7 cellular contexts compared by ENCODE assay signal in genomic region chr6:2952557-2953095, GRCh38. TPM values are rescaled to one million over a fixed set of nuclear protein-coding genes. Genes with fewer than 3 reads are reported as not detected.
DNase-seq lines count a peak whose midpoint lies in the region; ATAC-seq, FAIRE-seq and TF ChIP-seq lines count a peak whose summit lies in the region.

No MANE protein-coding gene starts in this region.

- H3K4me1 ChIP-seq in pancreas (peaks cover 0 to 9% (median 0%) of the 10 kb centered on the region in 3 donors), vagina (peaks cover 19% of the 10 kb centered on the region)

- no peak overlapping the region for H3K27ac Mint-ChIP-seq in glutamatergic neuron (ENCODE audit: unreplicated experiment)

- TF ChIP-seq CTCF in GM12864 (IDR thresholded peaks at IDR 0.05; ENCODE audit: low read depth, low read length, missing control alignments) (peak; percentile 87), glutamatergic neuron (IDR thresholded peaks at IDR 0.05; ENCODE audit: partially characterized antibody, unreplicated experiment) (peak; percentile 98), pancreas (IDR thresholded peaks at IDR 0.05) (peak; percentile 84 to 95 (median 89)), vagina (IDR thresholded peaks at IDR 0.05) (peak; percentile 93 to 96 (median 94))

- peaks cover 0 to 41% (median 8%) of the 10 kb centered on the region in 3 donors for H3K36me3 ChIP-seq in pancreas
- H3K36me3 ChIP-seq in vagina, result peaks cover 0 to 15% of the 10 kb centered on the region in 2 donors

- ATAC-seq in HG03097 (IDR thresholded peaks at IDR 0.05; ENCODE audit: low FRiP score, unreplicated experiment) (peak; percentile 53), pancreas (peak; percentile 77 to 94 (median 92))

- no peaks in the 10 kb centered on the region for H3K36me3 Mint-ChIP-seq in glutamatergic neuron (ENCODE audit: unreplicated experiment)

- H3K9me3 Mint-ChIP-seq in glutamatergic neuron (ENCODE audit: unreplicated experiment), result peaks cover 4% of the 10 kb centered on the region

- peaks cover 9% of the 10 kb centered on the region for H3K27me3 Mint-ChIP-seq in glutamatergic neuron (ENCODE audit: unreplicated experiment)

- H3K27me3 ChIP-seq in pancreas (no peaks in the 10 kb centered on the region), vagina (no peaks in the 10 kb centered on the region)

- FAIRE-seq in pancreas (lab: Jason Lieb, UNC), result peak; percentile 71

- H3K4me3 ChIP-seq in GM12864 (ENCODE audit: low read depth, low read length), result no peak overlapping the region
- H3K4me3 ChIP-seq in pancreas, result no peak overlapping the region
- peak overlapping the region in 1 of 2 donors; percentile 5 for H3K4me3 ChIP-seq in vagina

- peaks cover 4% of the 10 kb centered on the region for H3K4me1 Mint-ChIP-seq in glutamatergic neuron (ENCODE audit: low read depth, unreplicated experiment)

- intact Hi-C loops in pancreas (cut with DNase I), result no loop called here
- intact Hi-C loops in vagina (cut with DNase I), result loop anchor here (5.0 kb wide), 1 partner anchor 35 kb away; no protein-coding TSS in a partner anchor

- no peaks in the 10 kb centered on the region for H3K9me3 ChIP-seq in pancreas
- no peaks in the 10 kb centered on the region for H3K9me3 ChIP-seq in vagina

- no peak overlapping the region for H3K4me3 Mint-ChIP-seq in glutamatergic neuron (ENCODE audit: unreplicated experiment)

- no peak for TF ChIP-seq POLR2A in vagina (IDR thresholded peaks at IDR 0.05)

- DNase-seq in GM12864 (ENCODE audit: low read depth) (no peak), RPMI8226 (peak; percentile 73), glutamatergic neuron (peak; percentile 87), pancreas (peak; percentile 67 to 88 (median 76)), vagina (ENCODE audit: extremely low spot score in 2 of 2) (no peak)
- peak; percentile 66 for DNase-seq in activated naive CD4-positive, alpha-beta T cell treated with anti-CD3 and anti-CD28 coated beads, Interleukin-2, amount 50 U/mL, for 16 hours

- H3K27ac ChIP-seq in pancreas, result peak overlapping the region in 2 of 4 donors; percentile 9 to 11
- H3K27ac ChIP-seq in vagina, result peak overlapping the region; percentile 59

- WGBS in pancreas, 2 donors, result 10 to 12% methylated on average over 27 of the region's 27 CpGs

RNA-seq across cellular contexts. Expression of gene SERPINB6, which starts 18.7 kb away (rescaled TPM):
- total RNA-seq in glutamatergic neuron (ENCODE audit: unreplicated experiment), result 14.0 TPM
- total RNA-seq in pancreas, result 100 to 1,000 TPM in 2 of 6 donors, 10 to 100 TPM in 4; 77.7 to 110 (median 97.3) TPM
- 100 to 1,000 TPM; 108 to 193 TPM for polyA plus RNA-seq in pancreas
- total RNA-seq in vagina, result 93.8 TPM

RNA-seq across cellular contexts. Expression of gene NQO2, which starts 47.1 kb away (rescaled TPM):
- total RNA-seq in glutamatergic neuron (ENCODE audit: unreplicated experiment), result 28.1 TPM
- total RNA-seq in pancreas, result 10 to 100 TPM; 12.7 to 21.6 (median 18.0) TPM
- polyA plus RNA-seq in pancreas, result 10 to 100 TPM; 21.2 to 23.0 TPM
- 11.8 TPM for total RNA-seq in vagina

RNA-seq across cellular contexts. Expression of gene SERPINB9, which starts 49.5 kb away (rescaled TPM):
- 23.8 TPM for total RNA-seq in glutamatergic neuron (ENCODE audit: unreplicated experiment)
- 1 to 10 TPM in 4 of 6 donors, under 1 TPM in 2; 0.65 to 4.8 (median 1.4) TPM for total RNA-seq in pancreas
- 1 to 10 TPM; 1.2 to 1.4 TPM for polyA plus RNA-seq in pancreas
- 6.9 TPM for total RNA-seq in vagina

Comparison
In these comparisons a context has a peak if more than half of its experiments do, and no peak if none do; other contexts are left out.
1. DNase-seq: peak in RPMI8226 (single experiment), activated naive CD4-positive, alpha-beta T cell treated with anti-CD3 and anti-CD28 coated beads, Interleukin-2, amount 50 U/mL, for 16 hours (single experiment), glutamatergic neuron (single experiment) and pancreas (6 of 6); none in GM12864 (single experiment) and vagina (0 of 2).
2. Peak in every context shown above with its lines, with median percentiles within 50 percentile points of each other: CTCF ChIP-seq.